Comparison of ENCODE assay signal across 29 cellular contexts in genomic region chr5:180052211-180052818, GRCh38.
"Had no signal": no experiment of that assay in that cellular context is flagged by ENCODE, and none has a peak within 500 bp of the region (broad histone marks: within the 10 kb centered on the region; RNA-seq: fewer than 3 reads in every experiment).

No MANE protein-coding gene starts in this region.

- H3K4me2 ChIP-seq: smooth muscle cell had no signal

- H3K36me3 Mint-ChIP-seq: activated naive CD8-positive, alpha-beta T cell treated with anti-CD3 and anti-CD28 coated beads, Interleukin-2, amount 10 ng/mL, durations not matched to agents 7 days and 5 days had no signal

- H3K4me3 ChIP-seq: ascending aorta, esophagus muscularis mucosa, heart right ventricle, neural progenitor cell, right atrium auricular region, smooth muscle cell, upper lobe of left lung, vagina had no signal

- H3K9me3 ChIP-seq: ascending aorta, esophagus muscularis mucosa, heart right ventricle, right atrium auricular region, upper lobe of left lung, vagina had no signal

- ATAC-seq: activated CD8-positive, alpha-beta T cell treated with anti-CD3 and anti-CD28 coated beads for 36 hours; foreskin keratinocyte; heart right ventricle; naive thymus-derived CD8-positive, alpha-beta T cell had no signal

- H3K27ac Mint-ChIP-seq: activated CD4-positive, alpha-beta T cell treated with anti-CD3 and anti-CD28 coated beads, Interleukin-2, amount 10 ng/mL, durations not matched to agents 7 days and 5 days; activated CD8-positive, alpha-beta T cell treated with anti-CD3 and anti-CD28 coated beads for 36 hours; activated naive CD8-positive, alpha-beta T cell treated with anti-CD3 and anti-CD28 coated beads, Interleukin-2, amount 10 ng/mL, durations not matched to agents 7 days and 5 days; dendritic cell treated with granulocyte-macrophage colony-stimulating factor and Interleukin-4, amounts not matched to agents 40 ng/mL and 50 ng/mL, for 4 days; endodermal cell had no signal

- H3K27me3 ChIP-seq: ascending aorta, brain microvascular endothelial cell, esophagus muscularis mucosa, foreskin keratinocyte, heart right ventricle, neural progenitor cell, right atrium auricular region, upper lobe of left lung, vagina had no signal

- H2AFZ ChIP-seq: neural progenitor cell, parathyroid adenoma had no signal

- H3K9ac ChIP-seq: neural progenitor cell, parathyroid adenoma had no signal

- DNase-seq: activated CD4-positive, alpha-beta T cell treated with anti-CD3 and anti-CD28 coated beads, Interleukin-2, amount 10 ng/mL, durations not matched to agents 7 days and 5 days; activated CD4-positive, CD25-positive, alpha-beta regulatory T cell treated with anti-CD3 and anti-CD28 coated beads, Interleukin-2, amount 50 U/mL, for 72 hours; activated CD8-positive, alpha-beta T cell treated with anti-CD3 and anti-CD28 coated beads for 36 hours; activated effector memory CD4-positive, alpha-beta T cell treated with Interleukin-2 at 50 U/mL for 16 hours; activated naive CD4-positive, alpha-beta T cell treated with Interleukin-2 at 50 U/mL for 16 hours; activated naive CD8-positive, alpha-beta T cell treated with anti-CD3 and anti-CD28 coated beads, Interleukin-2, amount 10 ng/mL, durations not matched to agents 7 days and 5 days; activated T-cell treated with anti-CD3 and anti-CD28 coated beads, Interleukin-2, amount 50 U/mL, for 48 hours; brain microvascular endothelial cell; endodermal cell; foreskin keratinocyte; heart right ventricle; naive thymus-derived CD8-positive, alpha-beta T cell; occipital lobe; stimulated activated CD4-positive, alpha-beta T cell treated with anti-CD3 and anti-CD28 coated beads, Interleukin-1b, Interleukin-23, amount 100 ng/mL, for 48 hours; stimulated activated CD4-positive, alpha-beta T cell treated with anti-CD3 and anti-CD28 coated beads, Interleukin-4, amount 100 ng/mL, for 4 hours; stimulated activated CD8-positive, alpha-beta memory T cell treated with anti-CD3 and anti-CD28 coated beads, Interleukin-4, amount 100 ng/mL, for 48 hours; stimulated activated naive CD4-positive, alpha-beta T cell; substantia nigra; T-helper 9 cell; upper lobe of left lung had no signal

- H3K9me3 Mint-ChIP-seq: activated CD4-positive, alpha-beta T cell treated with anti-CD3 and anti-CD28 coated beads, Interleukin-2, amount 10 ng/mL, durations not matched to agents 7 days and 5 days; activated CD8-positive, alpha-beta T cell treated with anti-CD3 and anti-CD28 coated beads for 36 hours; activated naive CD8-positive, alpha-beta T cell treated with anti-CD3 and anti-CD28 coated beads, Interleukin-2, amount 10 ng/mL, durations not matched to agents 7 days and 5 days; dendritic cell treated with granulocyte-macrophage colony-stimulating factor and Interleukin-4, amounts not matched to agents 40 ng/mL and 50 ng/mL, for 4 days; naive thymus-derived CD8-positive, alpha-beta T cell had no signal

- H3K27ac ChIP-seq: ascending aorta, brain microvascular endothelial cell, foreskin keratinocyte, heart right ventricle, neural progenitor cell, parathyroid adenoma, right atrium auricular region, upper lobe of left lung, vagina, VCaP had no signal

- H3K4me3 Mint-ChIP-seq: activated CD4-positive, alpha-beta T cell treated with anti-CD3 and anti-CD28 coated beads, Interleukin-2, amount 10 ng/mL, durations not matched to agents 7 days and 5 days; activated CD8-positive, alpha-beta T cell treated with anti-CD3 and anti-CD28 coated beads for 36 hours; activated naive CD8-positive, alpha-beta T cell treated with anti-CD3 and anti-CD28 coated beads, Interleukin-2, amount 10 ng/mL, durations not matched to agents 7 days and 5 days; dendritic cell treated with granulocyte-macrophage colony-stimulating factor and Interleukin-4, amounts not matched to agents 40 ng/mL and 50 ng/mL, for 4 days; endodermal cell; naive thymus-derived CD8-positive, alpha-beta T cell had no signal

- H3K4me1 Mint-ChIP-seq: activated CD4-positive, alpha-beta T cell treated with anti-CD3 and anti-CD28 coated beads, Interleukin-2, amount 10 ng/mL, durations not matched to agents 7 days and 5 days; activated naive CD8-positive, alpha-beta T cell treated with anti-CD3 and anti-CD28 coated beads, Interleukin-2, amount 10 ng/mL, durations not matched to agents 7 days and 5 days; neural progenitor cell had no signal

- H3K27me3 Mint-ChIP-seq: activated CD4-positive, alpha-beta T cell treated with anti-CD3 and anti-CD28 coated beads, Interleukin-2, amount 10 ng/mL, durations not matched to agents 7 days and 5 days; activated CD8-positive, alpha-beta T cell treated with anti-CD3 and anti-CD28 coated beads for 36 hours; dendritic cell treated with granulocyte-macrophage colony-stimulating factor and Interleukin-4, amounts not matched to agents 40 ng/mL and 50 ng/mL, for 4 days; naive thymus-derived CD8-positive, alpha-beta T cell had no signal

- H3K36me3 ChIP-seq: ascending aorta, brain microvascular endothelial cell, esophagus muscularis mucosa, heart right ventricle, neural progenitor cell, right atrium auricular region, upper lobe of left lung, vagina had no signal

- H3K4me1 ChIP-seq: parathyroid adenoma had no signal
